1 cellular context compared by ENCODE assay signal in genomic region chr17:14768923-14769322, GRCh38.
TF ChIP-seq lines count a peak whose summit lies in the region.

No MANE protein-coding gene starts in this region.

TF ChIP-seq in WTC11, 78 proteins besides CTCF, POLR2A, EP300 and RAD21 (continued from another document):
- TF ChIP-seq E2F1 (CRISPR knock-in tag; IDR thresholded peaks at IDR 0.05) = no peak
- TF ChIP-seq CDX4 (CRISPR knock-in tag; IDR thresholded peaks at IDR 0.05; ENCODE audit: borderline replicate concordance) = no peak
- no peak for TF ChIP-seq CREB1 (CRISPR knock-in tag; IDR thresholded peaks at IDR 0.05)
- no peak for TF ChIP-seq ZSCAN18 (CRISPR knock-in tag; IDR thresholded peaks at IDR 0.05)
- TF ChIP-seq, protein P1, sequence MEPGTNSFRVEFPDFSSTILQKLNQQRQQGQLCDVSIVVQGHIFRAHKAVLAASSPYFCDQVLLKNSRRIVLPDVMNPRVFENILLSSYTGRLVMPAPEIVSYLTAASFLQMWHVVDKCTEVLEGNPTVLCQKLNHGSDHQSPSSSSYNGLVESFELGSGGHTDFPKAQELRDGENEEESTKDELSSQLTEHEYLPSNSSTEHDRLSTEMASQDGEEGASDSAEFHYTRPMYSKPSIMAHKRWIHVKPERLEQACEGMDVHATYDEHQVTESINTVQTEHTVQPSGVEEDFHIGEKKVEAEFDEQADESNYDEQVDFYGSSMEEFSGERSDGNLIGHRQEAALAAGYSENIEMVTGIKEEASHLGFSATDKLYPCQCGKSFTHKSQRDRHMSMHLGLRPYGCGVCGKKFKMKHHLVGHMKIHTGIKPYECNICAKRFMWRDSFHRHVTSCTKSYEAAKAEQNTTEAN (CRISPR knock-in tag; IDR thresholded peaks at IDR 0.05) = no peak
- TF ChIP-seq NFE2L1 (CRISPR knock-in tag; IDR thresholded peaks at IDR 0.05) = no peak
- TF ChIP-seq ZNF219 (CRISPR knock-in tag; IDR thresholded peaks at IDR 0.05; ENCODE audit: borderline replicate concordance) = no peak
- TF ChIP-seq TCF7 (CRISPR knock-in tag; IDR thresholded peaks at IDR 0.05; ENCODE audit: low read depth) = no peak
- TF ChIP-seq TEAD4 (CRISPR knock-in tag; IDR thresholded peaks at IDR 0.05) = no peak
- TF ChIP-seq E2F4 (CRISPR knock-in tag; IDR thresholded peaks at IDR 0.05; ENCODE audit: borderline replicate concordance, low read depth) = no peak
- no peak for TF ChIP-seq PRRX2 (CRISPR knock-in tag; IDR thresholded peaks at IDR 0.05)
- no peak for TF ChIP-seq CREM (CRISPR knock-in tag; IDR thresholded peaks at IDR 0.05)
- TF ChIP-seq GABPB1 (CRISPR knock-in tag; IDR thresholded peaks at IDR 0.05) = no peak
- TF ChIP-seq ZNF232 (CRISPR knock-in tag; IDR thresholded peaks at IDR 0.05) = no peak
